Comparison of ENCODE assay signal across 7 cellular contexts in genomic region chr2:98601532-98602132, GRCh38. TPM values are rescaled to one million over a fixed set of nuclear protein-coding genes. Genes with fewer than 3 reads are reported as not detected.
DNase-seq lines count a peak whose midpoint lies in the region; ATAC-seq and TF ChIP-seq lines count a peak whose summit lies in the region.

No MANE protein-coding gene starts in this region.

- intact Hi-C loops in upper lobe of right lung (cut with DNase I) = no loop called here

- peaks cover 31% of the 10 kb centered on the region for H3K79me2 ChIP-seq in hepatocyte

- H3K9me2 ChIP-seq in hepatocyte (replicated peaks; ENCODE audit: insufficient read depth) = no peaks in the 10 kb centered on the region

- H3K27me3 Mint-ChIP-seq in activated naive CD8-positive, alpha-beta T cell = no peaks in the 10 kb centered on the region

- no peaks in the 10 kb centered on the region for H3K9me3 ChIP-seq in hepatocyte (ENCODE audit: low read depth)
- no peaks in the 10 kb centered on the region for H3K9me3 ChIP-seq in upper lobe of right lung

- WGBS in hepatocyte (ENCODE audit: low lambda C conversion rate, missing lambda C conversion rate) = 71% methylated on average over 3 of the region's 3 CpGs

- DNase-seq in ELF-1 (ENCODE audit: low read depth, low spot score) (peak; percentile 56), MV-4-11 (lab: John Stamatoyannopoulos, UW) (peak; percentile 14), hepatocyte (ENCODE audit: low spot score) (peak; percentile 59), upper lobe of right lung (no peak), middle frontal gyrus (ENCODE audit: extremely low spot score, low spot score) (no peak)

- peak overlapping the region; percentile 71 for H3K27ac Mint-ChIP-seq in activated naive CD8-positive, alpha-beta T cell

- H3K27me3 ChIP-seq in hepatocyte (no peaks in the 10 kb centered on the region), upper lobe of right lung (no peaks in the 10 kb centered on the region)

- ATAC-seq in GM21528 (IDR thresholded peaks at IDR 0.05; ENCODE audit: low FRiP score, unreplicated experiment) (peak; percentile 59), upper lobe of right lung (peak; percentile 83)

- H3K4me3 Mint-ChIP-seq in activated naive CD8-positive, alpha-beta T cell = no peak overlapping the region

- H3K4me2 ChIP-seq in hepatocyte = no peak overlapping the region

- H4K20me1 ChIP-seq in hepatocyte (ENCODE audit: insufficient read depth, poor library complexity, severe bottlenecking) = peaks cover 5% of the 10 kb centered on the region

- no peak overlapping the region for H3K27ac ChIP-seq in hepatocyte
- no peak overlapping the region for H3K27ac ChIP-seq in upper lobe of right lung

- H3K36me3 Mint-ChIP-seq in activated naive CD8-positive, alpha-beta T cell = peaks cover 3% of the 10 kb centered on the region

- peak; percentile 57 for TF ChIP-seq CTCF in hepatocyte (IDR thresholded peaks at IDR 0.05; ENCODE audit: poor library complexity)
- TF ChIP-seq CTCF in upper lobe of right lung (IDR thresholded peaks at IDR 0.05) = peak; percentile 45

- H3K36me3 ChIP-seq in hepatocyte (replicated peaks; ENCODE audit: insufficient read depth, low read depth) (no peaks in the 10 kb centered on the region), upper lobe of right lung (peaks cover 62% of the 10 kb centered on the region)

- H3K4me1 Mint-ChIP-seq in activated naive CD8-positive, alpha-beta T cell (ENCODE audit: low read depth) = peaks cover 34% of the 10 kb centered on the region

- H2AFZ ChIP-seq in hepatocyte = no peak overlapping the region

- H3K9me3 Mint-ChIP-seq in activated naive CD8-positive, alpha-beta T cell (ENCODE audit: low read depth) = no peaks in the 10 kb centered on the region

- H3K4me3 ChIP-seq in hepatocyte = no peak overlapping the region
- H3K4me3 ChIP-seq in upper lobe of right lung = no peak overlapping the region

- H3K4me1 ChIP-seq in hepatocyte (ENCODE audit: insufficient read depth) (peaks cover 1% of the 10 kb centered on the region), upper lobe of right lung (peaks cover 15% of the 10 kb centered on the region)

RNA-seq across cellular contexts. Expression of gene COA5, which starts 6.7 kb away (rescaled TPM):
- 50.7 and 58.4 TPM in 2 replicates for total RNA-seq in hepatocyte
- 48.8 and 49.9 TPM in 2 replicates for polyA plus RNA-seq in hepatocyte
- total RNA-seq in upper lobe of right lung = 26.6 TPM

RNA-seq across cellular contexts. Expression of gene UNC50, which starts 6.8 kb away (rescaled TPM):
- total RNA-seq in hepatocyte (64.9 and 80.0 TPM in 2 replicates), upper lobe of right lung (53.4 TPM)
- polyA plus RNA-seq in hepatocyte = 78.8 and 80.4 TPM in 2 replicates

Comparison
In these comparisons a context has a peak if more than half of its experiments do, and no peak if none do; other contexts are left out.
1. DNase-seq: peak in ELF-1 (single experiment), MV-4-11 (single experiment) and hepatocyte (single experiment); none in upper lobe of right lung (single experiment) and middle frontal gyrus (single experiment).